ENCODE assay signal across 7 cellular contexts in genomic region chr15:72199721-72200212, GRCh38. TPM values are rescaled to one million over a fixed set of nuclear protein-coding genes. Genes with fewer than 3 reads are reported as not detected.
A peak's percentile ranks its signal among the peaks of the same experiment; 100 is the strongest.
DNase-seq lines count a peak whose midpoint lies in the region; ATAC-seq and TF ChIP-seq lines count a peak whose summit lies in the region.

No MANE protein-coding gene starts in this region.

- ATAC-seq in foreskin keratinocyte (peak; percentile 42), omental fat pad (ENCODE audit: low FRiP score) (no peak)

- H3K27ac ChIP-seq in foreskin keratinocyte (no peak overlapping the region), tibial artery (peak overlapping the region in 1 of 2 donors; percentile 52)

- intact Hi-C loops in tibial artery (cut with DNase I; ENCODE audit: low total_unique reads) = loop anchor here (5.0 kb wide), 1 partner anchor 73 kb away; the partner anchor contains the start of gene PARP6

- H3K4me3 ChIP-seq in GM12875 (ENCODE audit: low read depth, low read length) (no peak overlapping the region), tibial artery (no peak overlapping the region)

- H3K27me3 ChIP-seq in foreskin keratinocyte (no peaks in the 10 kb centered on the region), tibial artery (peaks cover 0 to 4% of the 10 kb centered on the region in 2 donors)

- TF ChIP-seq CTCF in GM12875 (IDR thresholded peaks at IDR 0.05; ENCODE audit: borderline replicate concordance, insufficient read depth, low read depth, low read length) (peak; percentile 90), foreskin keratinocyte (conservative IDR thresholded peaks at IDR 0.05) (peak; percentile 87), omental fat pad (IDR thresholded peaks at IDR 0.05) (peak in 1 of 3 donors; percentile 49), tibial artery (IDR thresholded peaks at IDR 0.05) (peak; percentile 91 to 95)

- H3K4me1 ChIP-seq in foreskin keratinocyte = peaks cover 13% of the 10 kb centered on the region
- H3K4me1 ChIP-seq in tibial artery = peaks cover 0 to 28% (median 17%) of the 10 kb centered on the region in 4 donors

- H3K36me3 ChIP-seq in tibial artery = peaks cover 46 to 64% (median 52%) of the 10 kb centered on the region in 3 donors

- no peaks in the 10 kb centered on the region for H3K9me3 ChIP-seq in tibial artery

- in situ Hi-C loops in KBM-7 (cut with MboI; ENCODE audit: low pct_unique_long_range_greater_than_20kb, low sequenced_read_pairs) = no loop called here

- DNase-seq in KBM-7 = peak; percentile 91
- DNase-seq in SHP77 treated with DMSO at 0.1 percent for 48 hours (lab: John Stamatoyannopoulos, UW) = peak; percentile 41
- peak; percentile 59 for DNase-seq in activated effector memory CD4-positive, alpha-beta T cell treated with Interleukin-2 at 50 U/mL for 16 hours
- DNase-seq in foreskin keratinocyte = peak in 1 of 2 donors; percentile 58
- DNase-seq in omental fat pad (ENCODE audit: low spot score) = peak; percentile 67
- DNase-seq in tibial artery = peak; percentile 75 to 87

RNA-seq across cellular contexts. Expression of gene GRAMD2A, which starts 2.2 kb away (rescaled TPM):
- total RNA-seq in foreskin keratinocyte (2.3 and 3.7 TPM in 2 replicates), omental fat pad (under 1 TPM in 3 of 4 donors, not detected in 1; 0.19 to 0.46 (median 0.24) TPM)
- 1.3 and 2.1 TPM in 2 replicates for polyA plus RNA-seq in foreskin keratinocyte

RNA-seq across cellular contexts. Expression of gene PKM, which starts 31.2 kb away (rescaled TPM):
- total RNA-seq in foreskin keratinocyte (2,420 and 2,686 TPM in 2 replicates), omental fat pad (100 to 1,000 TPM; 200 to 534 (median 205) TPM)
- polyA plus RNA-seq in foreskin keratinocyte = 2,518 and 2,832 TPM in 2 replicates
